In the genomic region with DNA sequence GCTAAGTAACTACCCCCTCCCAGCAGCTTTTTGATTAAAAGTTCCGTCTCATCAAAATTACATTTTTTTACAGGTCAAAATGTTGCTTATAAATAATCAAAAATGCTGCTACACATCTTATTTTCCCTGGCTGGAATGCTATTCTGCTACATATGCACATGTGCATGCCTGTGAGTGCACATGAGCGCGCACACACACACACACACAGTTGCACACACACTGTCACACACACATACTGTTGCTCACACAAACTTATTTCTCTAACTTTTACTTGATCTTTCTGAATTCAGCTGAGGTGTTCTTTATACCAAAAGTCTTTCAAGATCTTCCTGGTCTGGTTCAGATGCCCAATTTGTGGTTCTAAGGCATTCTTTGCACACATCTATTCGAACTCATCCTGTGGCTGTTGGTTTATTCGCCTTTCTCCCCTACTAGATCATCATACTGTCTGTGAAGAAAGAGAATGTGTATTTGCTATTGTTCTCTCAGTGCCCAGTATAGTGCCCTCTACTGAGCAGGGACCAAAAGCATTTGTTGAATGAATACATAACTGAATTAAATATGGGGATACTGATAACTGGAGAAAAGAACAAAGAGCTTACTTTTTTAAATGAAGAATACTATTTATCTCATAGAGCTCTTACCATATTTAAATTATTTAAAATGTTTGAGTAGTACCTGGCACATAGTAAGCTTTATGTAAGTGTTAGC, we compare ENCODE assay signal across 1 cellular context.
TF ChIP-seq lines count a peak whose summit lies in the region.

No MANE protein-coding gene starts in this region.

TF ChIP-seq in WTC11, 78 proteins besides CTCF, POLR2A, EP300 and RAD21 (continued from another document):
- no peak for TF ChIP-seq E2F4 (CRISPR knock-in tag; IDR thresholded peaks at IDR 0.05; ENCODE audit: borderline replicate concordance, low read depth)
- no peak for TF ChIP-seq SOX15 (CRISPR knock-in tag; IDR thresholded peaks at IDR 0.05)
- TF ChIP-seq, protein P1, sequence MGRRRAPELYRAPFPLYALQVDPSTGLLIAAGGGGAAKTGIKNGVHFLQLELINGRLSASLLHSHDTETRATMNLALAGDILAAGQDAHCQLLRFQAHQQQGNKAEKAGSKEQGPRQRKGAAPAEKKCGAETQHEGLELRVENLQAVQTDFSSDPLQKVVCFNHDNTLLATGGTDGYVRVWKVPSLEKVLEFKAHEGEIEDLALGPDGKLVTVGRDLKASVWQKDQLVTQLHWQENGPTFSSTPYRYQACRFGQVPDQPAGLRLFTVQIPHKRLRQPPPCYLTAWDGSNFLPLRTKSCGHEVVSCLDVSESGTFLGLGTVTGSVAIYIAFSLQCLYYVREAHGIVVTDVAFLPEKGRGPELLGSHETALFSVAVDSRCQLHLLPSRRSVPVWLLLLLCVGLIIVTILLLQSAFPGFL (CRISPR knock-in tag; IDR thresholded peaks at IDR 0.05; ENCODE audit: borderline replicate concordance): no peak
- no peak for TF ChIP-seq CREM (CRISPR knock-in tag; IDR thresholded peaks at IDR 0.05)
- TF ChIP-seq USF2 (CRISPR knock-in tag; IDR thresholded peaks at IDR 0.05): no peak
